Comparison of ENCODE assay signal across 17 cellular contexts in the genomic region with DNA sequence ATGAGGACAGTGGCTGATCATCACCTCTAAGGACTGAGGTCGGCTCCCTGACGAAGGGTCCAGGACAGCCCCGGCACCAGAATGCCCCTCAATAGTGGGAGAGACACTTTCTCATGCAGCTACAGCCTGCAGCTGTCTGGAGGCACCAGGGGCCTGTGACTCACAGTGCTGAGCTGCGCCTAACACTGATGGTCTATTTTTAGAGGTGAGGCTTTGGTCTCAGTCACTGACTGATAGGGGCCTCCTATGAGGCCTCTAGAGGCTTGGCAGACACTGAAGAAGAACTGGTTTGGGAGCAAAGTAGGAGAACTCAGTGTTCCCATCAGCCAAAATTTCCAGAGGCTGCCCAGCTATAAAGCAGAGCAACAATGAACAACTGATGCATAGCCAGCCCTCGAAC.
DNase-seq lines count a peak whose midpoint lies in the region; ATAC-seq and TF ChIP-seq lines count a peak whose summit lies in the region.
"Had no signal": no experiment of that assay in that cellular context is flagged by ENCODE, and none has a peak within 500 bp of the region (broad histone marks: within the 10 kb centered on the region; RNA-seq: fewer than 3 reads in every experiment).

No MANE protein-coding gene starts in this region.

- ATAC-seq in Right ventricle myocardium inferior (peak; percentile 89), HG03139 (IDR thresholded peaks at IDR 0.05; ENCODE audit: unreplicated experiment) (no peak)
- ATAC-seq in activated T-cell treated with anti-CD3 and anti-CD28 coated beads, Interleukin-2, amount 50 U/mL, for 72 hours (replicated peaks in 1 of 2) = no peak
- no peak for ATAC-seq in activated naive CD4-positive, alpha-beta T cell treated with anti-CD3 and anti-CD28 coated beads, Interleukin-2, amount 50 U/mL, for 72 hours
- ATAC-seq: naive thymus-derived CD8-positive, alpha-beta T cell; stimulated activated naive CD8-positive, alpha-beta T cell treated with anti-CD3 and anti-CD28 coated beads, Interleukin-15, Interleukin-2, amounts not matched to agents 100 U/mL and 50 U/mL, for 24 hours had no signal

- no peak overlapping the region for H4K8ac ChIP-seq in mesenchymal stem cell (ENCODE audit: low read length)
- H4K8ac ChIP-seq in H9 (replicated peaks; ENCODE audit: insufficient read length, low read depth, low read length) = no peak overlapping the region

- no peak overlapping the region for H4K91ac ChIP-seq in mesenchymal stem cell (ENCODE audit: low read length)
- no peak overlapping the region for H4K91ac ChIP-seq in H9 (ENCODE audit: insufficient read length, low read depth, low read length)

- H3K9ac ChIP-seq in fibroblast of lung (ENCODE audit: insufficient read depth, low read length) = no peak overlapping the region
- no peak overlapping the region for H3K9ac ChIP-seq in mesenchymal stem cell (ENCODE audit: low read length)
- no peak overlapping the region for H3K9ac ChIP-seq in H9 (ENCODE audit: extremely low read depth, insufficient read length, low read length)

- intact Hi-C loops in Right ventricle myocardium inferior (cut with DNase I) = loop anchor here (5.0 kb wide), 3 partner anchors 61 to 171 kb away; a partner anchor contains a TSS
- intact Hi-C loops in cardiac septum (cut with DNase I) = loop anchor here (5.0 kb wide), 3 partner anchors 61 to 171 kb away; no protein-coding TSS in a partner anchor

- H3K4me1 Mint-ChIP-seq in activated T-cell treated with anti-CD3 and anti-CD28 coated beads, Interleukin-2, amount 50 U/mL, for 72 hours (ENCODE audit: low read depth) = no peaks in the 10 kb centered on the region
- peaks cover 7 to 18% of the 10 kb centered on the region in 2 experiments for H3K4me1 Mint-ChIP-seq in H9
- H3K4me1 Mint-ChIP-seq: naive thymus-derived CD8-positive, alpha-beta T cell had no signal

- H3K9me3 ChIP-seq in fibroblast of lung (ENCODE audit: control insufficient read depth, insufficient read depth, low read depth, low read length) = no peaks in the 10 kb centered on the region
- H3K9me3 ChIP-seq in mesenchymal stem cell (ENCODE audit: control insufficient read depth, low read length) = no peaks in the 10 kb centered on the region
- no peaks in the 10 kb centered on the region for H3K9me3 ChIP-seq in H9 (ENCODE audit: control insufficient read depth, low read depth, low read length)
- H3K9me3 ChIP-seq: A549 had no signal

- H3K4me2 ChIP-seq in fibroblast of lung (ENCODE audit: extremely low read depth, insufficient read depth, low read length) = no peak overlapping the region
- H3K4me2 ChIP-seq in mesenchymal stem cell (ENCODE audit: low read length, poor library complexity, severe bottlenecking) = no peak overlapping the region
- no peak overlapping the region for H3K4me2 ChIP-seq in H9 (ENCODE audit: insufficient read depth, insufficient read length, low read length)
- H3K4me2 ChIP-seq: A549 had no signal

- no peaks in the 10 kb centered on the region for H3K9me3 Mint-ChIP-seq in activated T-cell treated with anti-CD3 and anti-CD28 coated beads, Interleukin-2, amount 50 U/mL, for 72 hours
- H3K9me3 Mint-ChIP-seq in H9 = no peaks in the 10 kb centered on the region
- H3K9me3 Mint-ChIP-seq in activated naive CD4-positive, alpha-beta T cell treated with anti-CD3 and anti-CD28 coated beads, Interleukin-2, amount 50 U/mL, for 72 hours = no peaks in the 10 kb centered on the region
- H3K9me3 Mint-ChIP-seq: immature natural killer cell; naive thymus-derived CD8-positive, alpha-beta T cell had no signal

- H3K18ac ChIP-seq in mesenchymal stem cell (ENCODE audit: low read depth in 1 of 2, low read length in 2 of 2) (no peak overlapping the region), H9 (ENCODE audit: insufficient read length, low read depth, low read length) (no peak overlapping the region)

- H2AK5ac ChIP-seq in mesenchymal stem cell (ENCODE audit: low read length, severe bottlenecking) (no peak overlapping the region), H9 (ENCODE audit: insufficient read length, low read length) (no peak overlapping the region)

- 26% methylated on average over 4 of the region's 5 CpGs for WGBS in mesenchymal stem cell
- no CpG with 5 or more reads among the region's 5 CpGs for WGBS in H9 (ENCODE audit: extremely low coverage, insufficient read length, low lambda C conversion rate)

- H3K56ac ChIP-seq in H9 (ENCODE audit: insufficient read length, low read depth, low read length) = no peak overlapping the region

- no peak for DNase-seq in Right ventricle myocardium inferior (ENCODE audit: missing footprints)
- DNase-seq in cardiac septum (ENCODE audit: low spot score) = no peak
- peak; percentile 1 to 5 for DNase-seq in fibroblast of lung (ENCODE audit: low read depth in 2 of 2)
- DNase-seq in mesenchymal stem cell = peak; percentile 34
- no peak for DNase-seq in activated T-cell treated with anti-CD3 and anti-CD28 coated beads, Interleukin-2, amount 50 U/mL, for 72 hours
- DNase-seq in H9 = no peak
- DNase-seq in activated naive CD4-positive, alpha-beta T cell treated with anti-CD3 and anti-CD28 coated beads, Interleukin-2, amount 50 U/mL, for 72 hours (ENCODE audit: low spot score in 2 of 2) = no peak
- DNase-seq: activated CD4-positive, alpha-beta T cell treated with anti-CD3 and anti-CD28 coated beads for 4 hours; activated T-cell treated with anti-CD3 and anti-CD28 coated beads, Interleukin-2, amount 50 U/mL, for 1 hour; immature natural killer cell; naive thymus-derived CD8-positive, alpha-beta T cell; NCI-H1694 treated with DMSO at 0.1 percent for 48 hours; NCI-H526 treated with DMSO at 0.1 percent for 48 hours; stimulated activated naive CD8-positive, alpha-beta T cell treated with anti-CD3 and anti-CD28 coated beads, Interleukin-15, Interleukin-2, amounts not matched to agents 100 U/mL and 50 U/mL, for 24 hours; T-helper 2 cell had no signal

- H3K27me3 ChIP-seq in fibroblast of lung (ENCODE audit: control insufficient read depth, insufficient read depth, low read length) (no peaks in the 10 kb centered on the region), mesenchymal stem cell (ENCODE audit: control insufficient read depth in 1 of 2, insufficient read depth in 1 of 2, low read length in 2 of 2) (peaks cover 0 to 34% of the 10 kb centered on the region in 2 experiments), H9 (ENCODE audit: insufficient read depth, low read length) (no peaks in the 10 kb centered on the region)

- H2BK12ac ChIP-seq in mesenchymal stem cell (ENCODE audit: low read length in 2 of 2) (no peak overlapping the region), H9 (ENCODE audit: insufficient read length, low read depth, low read length) (no peak overlapping the region)

- no peak overlapping the region for H3K4me3 Mint-ChIP-seq in activated T-cell treated with anti-CD3 and anti-CD28 coated beads, Interleukin-2, amount 50 U/mL, for 72 hours
- no peak overlapping the region for H3K4me3 Mint-ChIP-seq in H9
- H3K4me3 Mint-ChIP-seq: immature natural killer cell; naive thymus-derived CD8-positive, alpha-beta T cell had no signal

- H3K4me1 ChIP-seq in fibroblast of lung (ENCODE audit: control insufficient read depth, extremely low read depth, insufficient read depth, low read length) (no peaks in the 10 kb centered on the region), mesenchymal stem cell (ENCODE audit: control insufficient read depth, insufficient read depth, low read depth, low read length) (peaks cover 2% of the 10 kb centered on the region), H9 (ENCODE audit: insufficient read depth, low read length) (0 out of 2 replicates have a peak, but pooled peaks cover 2% of the 10 kb centered on the region)
- H3K4me1 ChIP-seq: A549 had no signal

- no peak overlapping the region for H4K5ac ChIP-seq in H9 (ENCODE audit: insufficient read length, low read depth, low read length)

- H2BK5ac ChIP-seq in mesenchymal stem cell (ENCODE audit: low read depth, low read length, poor library complexity, severe bottlenecking) (no peak overlapping the region), H9 (ENCODE audit: insufficient read length, low read length) (no peak overlapping the region)

- no peak overlapping the region for H3K4ac ChIP-seq in mesenchymal stem cell (ENCODE audit: low read depth in 1 of 2, low read length in 2 of 2)
- H3K4ac ChIP-seq in H9 (ENCODE audit: low read depth, low read length) = no peak overlapping the region

- H3K27ac ChIP-seq in fibroblast of lung (ENCODE audit: insufficient read depth, low read length) = no peak overlapping the region
- H3K27ac ChIP-seq in mesenchymal stem cell (ENCODE audit: low read length, poor library complexity, severe bottlenecking) = no peak overlapping the region
- H3K27ac ChIP-seq in H9 (ENCODE audit: insufficient read length, low read depth, low read length) = no peak overlapping the region
- H3K27ac ChIP-seq: A549 had no signal

- H3K14ac ChIP-seq in mesenchymal stem cell (ENCODE audit: low read length in 2 of 2) (peak overlapping the region in 1 of 2 experiments; percentile 58), H9 (ENCODE audit: insufficient read depth, low read length) (no peak overlapping the region)

- H4K20me1 ChIP-seq in fibroblast of lung (ENCODE audit: control insufficient read depth, extremely low read depth, insufficient read depth, low read length) (no peaks in the 10 kb centered on the region), H9 (ENCODE audit: control insufficient read depth, insufficient read depth, insufficient read length) (no peaks in the 10 kb centered on the region)

- H2BK120ac ChIP-seq in mesenchymal stem cell (ENCODE audit: low read depth, low read length) (no peak overlapping the region), H9 (ENCODE audit: low read depth, low read length, poor library complexity, severe bottlenecking) (no peak overlapping the region)

- no peak overlapping the region for H3K23ac ChIP-seq in mesenchymal stem cell (ENCODE audit: low read length in 2 of 2)
- H3K23ac ChIP-seq in H9 (ENCODE audit: insufficient read length, low read depth, low read length) = no peak overlapping the region

- TF ChIP-seq CTCF in fibroblast of lung (conservative IDR thresholded peaks at IDR 0.05 in 1 of 2, IDR thresholded peaks at IDR 0.05 in 1 of 2; ENCODE audit: low read depth in 1 of 2, low read length in 2 of 2) = no peak
- TF ChIP-seq CTCF in H9 (conservative IDR thresholded peaks at IDR 0.05) = no peak

- no peak overlapping the region for H2AFZ ChIP-seq in fibroblast of lung (ENCODE audit: low read length)
- no peak overlapping the region for H2AFZ ChIP-seq in mesenchymal stem cell (ENCODE audit: low read depth, low read length)
- no peak overlapping the region for H2AFZ ChIP-seq in H9 (ENCODE audit: low read length)

- H3K4me3 ChIP-seq in fibroblast of lung (replicated peaks in 1 of 4; ENCODE audit: control extremely low read depth in 1 of 4, insufficient read depth in 1 of 4, low read depth in 3 of 4, low read length in 4 of 4) = no peak overlapping the region
- H3K4me3 ChIP-seq in mesenchymal stem cell (ENCODE audit: insufficient read depth in 1 of 2, low read depth in 1 of 2, low read length in 2 of 2) = no peak overlapping the region
- H3K4me3 ChIP-seq: A549 had no signal

- H3K79me2 ChIP-seq in fibroblast of lung (ENCODE audit: control insufficient read depth, insufficient read depth, low read length) (no peaks in the 10 kb centered on the region), H9 (ENCODE audit: insufficient read depth, low read length) (no peaks in the 10 kb centered on the region)

- no peaks in the 10 kb centered on the region for H3K79me1 ChIP-seq in mesenchymal stem cell (replicated peaks; ENCODE audit: low read length, poor library complexity, severe bottlenecking)
- H3K79me1 ChIP-seq in H9 (ENCODE audit: insufficient read depth, low read depth, low read length, poor library complexity, severe bottlenecking) = no peaks in the 10 kb centered on the region

- no peaks in the 10 kb centered on the region for H3K36me3 Mint-ChIP-seq in activated T-cell treated with anti-CD3 and anti-CD28 coated beads, Interleukin-2, amount 50 U/mL, for 72 hours (ENCODE audit: insufficient read depth in 2 of 2)
- peaks cover 0 to 41% (median 27%) of the 10 kb centered on the region in 3 experiments; a peak in 5 of 7 replicates for H3K36me3 Mint-ChIP-seq in H9 (ENCODE audit: insufficient read depth in 1 of 3, low read depth in 3 of 3)
- H3K36me3 Mint-ChIP-seq in activated naive CD4-positive, alpha-beta T cell treated with anti-CD3 and anti-CD28 coated beads, Interleukin-2, amount 50 U/mL, for 72 hours = no peaks in the 10 kb centered on the region
- H3K36me3 Mint-ChIP-seq: immature natural killer cell; naive thymus-derived CD8-positive, alpha-beta T cell had no signal

- H3T11ph ChIP-seq in H9 (ENCODE audit: low read length) = no peak overlapping the region

- H2BK20ac ChIP-seq in H9 (ENCODE audit: low read depth, low read length, poor library complexity, severe bottlenecking) = no peak overlapping the region

- H3K27ac Mint-ChIP-seq in activated T-cell treated with anti-CD3 and anti-CD28 coated beads, Interleukin-2, amount 50 U/mL, for 72 hours = no peak overlapping the region
- no peak overlapping the region; a peak in 1 of 7 replicates for H3K27ac Mint-ChIP-seq in H9
- no peak overlapping the region for H3K27ac Mint-ChIP-seq in activated naive CD4-positive, alpha-beta T cell treated with anti-CD3 and anti-CD28 coated beads, Interleukin-2, amount 50 U/mL, for 72 hours
- H3K27ac Mint-ChIP-seq: immature natural killer cell; naive thymus-derived CD8-positive, alpha-beta T cell had no signal

- no peaks in the 10 kb centered on the region for H3K23me2 ChIP-seq in H9 (ENCODE audit: insufficient read length, low read depth, low read length, poor library complexity, severe bottlenecking)

- H2BK15ac ChIP-seq in mesenchymal stem cell (ENCODE audit: low read depth, poor library complexity, severe bottlenecking) (no peak overlapping the region), H9 (ENCODE audit: low read depth, low read length) (no peak overlapping the region)

- no peaks in the 10 kb centered on the region for H3K27me3 Mint-ChIP-seq in activated T-cell treated with anti-CD3 and anti-CD28 coated beads, Interleukin-2, amount 50 U/mL, for 72 hours (ENCODE audit: low read depth)
- no peaks in the 10 kb centered on the region; the same call in 1 of the 2 replicates for H3K27me3 Mint-ChIP-seq in H9 (ENCODE audit: low read depth)

- H3K36me3 ChIP-seq in fibroblast of lung (ENCODE audit: control insufficient read depth, insufficient read depth, low read length) (no peaks in the 10 kb centered on the region), mesenchymal stem cell (ENCODE audit: control insufficient read depth in 1 of 2, insufficient read depth in 2 of 2, low read depth in 1 of 2, low read length in 2 of 2) (no peaks in the 10 kb centered on the region)

Comparison
In these comparisons a context has a peak if more than half of its experiments do, and no peak if none do; other contexts are left out.
1. DNase-seq: peak in fibroblast of lung (2 of 2) and mesenchymal stem cell (single experiment); none in Right ventricle myocardium inferior (single experiment), cardiac septum (single experiment), activated T-cell treated with anti-CD3 and anti-CD28 coated beads, Interleukin-2, amount 50 U/mL, for 72 hours (0 of 2), H9 (single experiment) and activated naive CD4-positive, alpha-beta T cell treated with anti-CD3 and anti-CD28 coated beads, Interleukin-2, amount 50 U/mL, for 72 hours (0 of 2).